Comparison of ENCODE assay signal across 8 cellular contexts in the genomic region with DNA sequence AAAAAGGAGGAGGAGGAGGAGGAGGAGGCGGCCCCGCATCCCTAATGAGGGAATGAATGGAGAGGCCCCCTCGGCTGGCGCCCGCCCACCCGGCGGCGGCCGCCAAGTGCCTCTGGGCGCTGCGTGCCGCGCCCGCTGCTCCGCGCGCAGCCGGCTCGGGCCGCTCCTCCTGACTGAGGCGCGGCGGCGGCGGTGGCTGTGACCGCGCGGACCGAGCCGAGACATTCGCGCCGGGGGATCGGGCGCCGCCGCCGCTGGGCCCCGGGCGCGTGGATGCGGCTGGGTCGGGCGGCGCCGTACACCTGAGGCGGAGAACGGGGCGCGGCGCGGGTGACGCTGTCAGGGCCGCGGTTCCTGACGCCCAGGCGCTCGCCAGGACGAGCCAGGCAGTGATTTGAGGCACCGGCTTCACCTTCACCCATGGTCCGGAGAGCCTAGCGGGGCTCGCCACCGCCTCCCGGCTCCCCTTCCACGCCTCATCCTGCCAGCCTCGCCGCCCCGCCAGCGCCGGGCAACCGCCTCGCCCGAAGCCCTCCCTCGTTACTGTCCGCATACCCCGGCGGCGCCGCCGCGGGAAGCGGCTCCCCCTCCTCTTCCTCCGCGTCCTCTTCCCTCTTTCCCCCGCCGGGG. TPM values are rescaled to one million over a fixed set of nuclear protein-coding genes. Genes with fewer than 3 reads are reported as not detected.
DNase-seq lines count a peak whose midpoint lies in the region; ATAC-seq and TF ChIP-seq lines count a peak whose summit lies in the region.

A gene (plus strand): TSS at position 88 of the 630 bp plus-strand sequence. CDS start 687 bp downstream, outside the sequence.

- H3K4me3 ChIP-seq in NB4 (ENCODE audit: low read depth, low read length): no peak within 1 kb of the TSS

- TF ChIP-seq CTCF in NB4 (IDR thresholded peaks at IDR 0.05; ENCODE audit: low read depth, low read length): no peak

- peak; percentile 67 for DNase-seq in NCI-H2029 (lab: John Stamatoyannopoulos, UW)
- DNase-seq in NCI-H2029 treated with DMSO at 0.1 percent for 48 hours (lab: John Stamatoyannopoulos, UW): no peak
- peak; percentile 5 for DNase-seq in NB4 (ENCODE audit: low read depth)
- DNase-seq in activated CD4-positive, alpha-beta T cell treated with anti-CD3 and anti-CD28 coated beads, Interleukin-2, amount 50 U/mL, for 48 hours: peak; percentile 7 to 16
- peak; percentile 2 for DNase-seq in fibroblast of peridontal ligament (ENCODE audit: extremely low read depth)
- peak; percentile 26 for DNase-seq in myocyte (ENCODE audit: low read depth)
- no peak for DNase-seq in pons (ENCODE audit: low spot score)

- ATAC-seq in GM21825 (IDR thresholded peaks at IDR 0.05; ENCODE audit: unreplicated experiment): peak; percentile 65

- TF ChIP-seq POLR2A in NB4 (IDR thresholded peaks at IDR 0.05; ENCODE audit: extremely low read depth, insufficient read length): no peak

RNA-seq across cellular contexts. Expression of the gene that starts here (rescaled TPM):
- total RNA-seq in myocyte: 0.08 TPM in 1 of 2 replicates, not detected in the other
- polyA plus RNA-seq in myocyte (2012): not detected

Comparison
In these comparisons a context has a peak if more than half of its experiments do, and no peak if none do; other contexts are left out.
1. DNase-seq: peak in NCI-H2029 (single experiment), NB4 (single experiment), activated CD4-positive, alpha-beta T cell treated with anti-CD3 and anti-CD28 coated beads, Interleukin-2, amount 50 U/mL, for 48 hours (2 of 2) and fibroblast of peridontal ligament (single experiment); none in NCI-H2029 treated with DMSO at 0.1 percent for 48 hours (single experiment) and pons (single experiment).
2. Peak in DNase-seq in myocyte; RNA of the gene not detected or under 1 TPM.